ENCODE assay signal across 12 cellular contexts in genomic region chr19:49859838-49860715, GRCh38. TPM values are rescaled to one million over a fixed set of nuclear protein-coding genes. Genes with fewer than 3 reads are reported as not detected.
A peak's percentile ranks its signal among the peaks of the same experiment; 100 is the strongest.
DNase-seq lines count a peak whose midpoint lies in the region; ATAC-seq, FAIRE-seq and TF ChIP-seq lines count a peak whose summit lies in the region.
"Had no signal": no experiment of that assay in that cellular context is flagged by ENCODE, and none has a peak within 500 bp of the region (broad histone marks: within the 10 kb centered on the region; RNA-seq: fewer than 3 reads in every experiment).

No MANE protein-coding gene starts in this region.

- no peak overlapping the region for H3K9ac ChIP-seq in IMR-90 (ENCODE audit: low read depth, low read length)

- no peak overlapping the region for H3K18ac ChIP-seq in IMR-90 (ENCODE audit: low read depth, low read length)

- H4K91ac ChIP-seq in IMR-90 (ENCODE audit: insufficient read depth, low read depth, low read length), result no peak overlapping the region

- no peak for ATAC-seq in IMR-90 (ENCODE audit: low read depth)
- ATAC-seq in HG03439 (IDR thresholded peaks at IDR 0.05; ENCODE audit: unreplicated experiment), result no peak

- peaks cover 11% of the 10 kb centered on the region for H3K4me1 ChIP-seq in IMR-90 (ENCODE audit: control insufficient read depth, insufficient read depth, low read length)

- CTCF ChIA-PET in IMR-90 (lab: Yijun Ruan, JAX), result no interaction called here

- no peaks in the 10 kb centered on the region for H3K9me3 ChIP-seq in IMR-90 (ENCODE audit: control insufficient read depth, insufficient read depth, low read length)

- peak overlapping the region; percentile 35; the same call in 1 of the 2 replicates for H3K4ac ChIP-seq in IMR-90 (ENCODE audit: low read depth, low read length)

- intact Hi-C loops in IMR-90 (cut with micrococcal nuclease), result no loop called here
- intact Hi-C loops in posterior vena cava (cut with DNase I), result no loop called here

- H3K27me3 ChIP-seq in IMR-90 (ENCODE audit: control insufficient read depth, insufficient read depth, low read length), result no peaks in the 10 kb centered on the region

- no peak for FAIRE-seq in H54 (lab: Jason Lieb, UNC)

- H3K4me2 ChIP-seq in IMR-90 (ENCODE audit: low read depth, low read length), result no peak overlapping the region

- no peak overlapping the region for H4K5ac ChIP-seq in IMR-90 (ENCODE audit: low read depth, low read length)

- H4K20me1 ChIP-seq in IMR-90 (ENCODE audit: insufficient read depth, low read length), result peaks cover 59% of the 10 kb centered on the region

- H2AFZ ChIP-seq in IMR-90 (replicated peaks; ENCODE audit: low read length, poor library complexity), result peak overlapping the region; percentile 12

- BruUV-seq in IMR-90 (replicated peaks; lab: Mats Ljungman, UMichigan), result no TSS peak

- H3K23ac ChIP-seq in IMR-90 (ENCODE audit: low read depth, low read length), result no peak overlapping the region

- TF ChIP-seq RAD21 in IMR-90 (IDR thresholded peaks at IDR 0.05; ENCODE audit: low read length), result no peak

- in situ Hi-C loops in IMR-90 (cut with MboI; ENCODE audit: low sequenced_read_pairs), result loop anchor here (10.0 kb wide), 1 partner anchor 175 kb away; the partner anchor contains the start of gene ADM5

- H2AK5ac ChIP-seq in IMR-90 (ENCODE audit: low read depth, low read length), result peak overlapping the region; percentile 49; the same call in 1 of the 2 replicates

- H3K4me3 ChIP-seq in IMR-90 (ENCODE audit: insufficient read depth, low read depth, low read length), result no peak overlapping the region

- dilution Hi-C loops in IMR-90 (cut with HindIII; ENCODE audit: low sequenced_read_pairs, unreplicated experiment), result no loop called here

- 0 out of 2 replicates have a peak overlapping the region, but pooled peaks have one; percentile 32 for H3K14ac ChIP-seq in IMR-90 (replicated peaks; ENCODE audit: low read depth, low read length)

- peaks cover 85% of the 10 kb centered on the region for H3K36me3 ChIP-seq in IMR-90 (ENCODE audit: control insufficient read depth, insufficient read depth, low read length)

- TF ChIP-seq POLR2A in IMR-90 (IDR thresholded peaks at IDR 0.05; ENCODE audit: low read depth, low read length) (no peak), H54 (IDR thresholded peaks at IDR 0.05; ENCODE audit: low read depth, low read length) (no peak)

- POLR2A ChIA-PET in IMR-90 (lab: Charles Lee; ENCODE audit: unreplicated experiment), result no interaction called here

- peak overlapping the region in 1 of 2 experiments; percentile 53; a peak in 1 of 4 replicates for H4K8ac ChIP-seq in IMR-90 (ENCODE audit: low read depth in 2 of 2, low read length in 2 of 2)

- H2AK9ac ChIP-seq in IMR-90 (replicated peaks; ENCODE audit: low read depth, low read length, poor library complexity), result peak overlapping the region; percentile 90

- DNase-seq in IMR-90 (no peak), epithelial cell of prostate (ENCODE audit: low read depth, low spot score) (no peak), posterior vena cava (ENCODE audit: low spot score) (peak; percentile 74), T-helper 2 cell (no peak), cerebellar nuclear complex (lab: John Stamatoyannopoulos, UW) (no peak), H54 (ENCODE audit: insufficient read length, low spot score) (no peak)
- DNase-seq: activated CD8-positive, alpha-beta memory T cell treated with anti-CD3 and anti-CD28 coated beads for 24 hours; activated naive CD4-positive, alpha-beta T cell treated with anti-CD3 and anti-CD28 coated beads, Interleukin-2, amount 50 U/mL, for 16 hours; CD8-positive, alpha-beta memory T cell; T1000 had no signal

- H2BK20ac ChIP-seq in IMR-90 (ENCODE audit: low read depth, low read length), result no peak overlapping the region

- H3K9me1 ChIP-seq in IMR-90 (ENCODE audit: insufficient read depth, low read length), result peaks cover 7% of the 10 kb centered on the region

- H3K79me1 ChIP-seq in IMR-90 (ENCODE audit: low read depth in 1 of 2, low read length in 2 of 2), result peaks cover 15 to 74% of the 10 kb centered on the region in 2 experiments

- H3K27ac ChIP-seq in C4-2B, result peak overlapping the region; percentile 81
- peak overlapping the region; percentile 32; the same call in 1 of the 2 replicates for H3K27ac ChIP-seq in IMR-90 (ENCODE audit: insufficient read depth, low read length)
- peak overlapping the region; percentile 71 for H3K27ac ChIP-seq in epithelial cell of prostate

- H3K56ac ChIP-seq in IMR-90 (ENCODE audit: extremely low read depth, insufficient read depth, low read length), result no peak overlapping the region

- peak overlapping the region; percentile 53 for H2BK5ac ChIP-seq in IMR-90 (ENCODE audit: low read depth, low read length, poor library complexity, severe bottlenecking)

- no peak overlapping the region for H2BK120ac ChIP-seq in IMR-90 (ENCODE audit: low read depth, low read length)

- TF ChIP-seq CTCF in C4-2B (conservative IDR thresholded peaks at IDR 0.05), result no peak
- no peak for TF ChIP-seq CTCF in IMR-90 (conservative IDR thresholded peaks at IDR 0.05; ENCODE audit: low read depth, low read length)

- H2BK15ac ChIP-seq in IMR-90 (ENCODE audit: low read depth, low read length), result no peak overlapping the region

- WGBS in IMR-90 (ENCODE audit: extremely low coverage in 2 of 2, insufficient read length in 1 of 2), 2 experiments, result 89% methylated on average over 12 of the region's 25 CpGs; no CpG with 5 or more reads in 1 of the 2 experiments

TF ChIP-seq in IMR-90, 13 proteins besides CTCF, POLR2A, EP300 and RAD21:
- TF ChIP-seq ELK1 (IDR thresholded peaks at IDR 0.05; ENCODE audit: borderline replicate concordance, low read depth, low read length), result no peak
- TF ChIP-seq MAFK (IDR thresholded peaks at IDR 0.05; ENCODE audit: low read depth, low read length), result no peak
- TF ChIP-seq MXI1 (IDR thresholded peaks at IDR 0.05; ENCODE audit: borderline replicate concordance, low read depth, low read length), result no peak
- no peak for TF ChIP-seq SMC3 (IDR thresholded peaks at IDR 0.05; ENCODE audit: low read depth, low read length)
- TF ChIP-seq RFX5 (IDR thresholded peaks at IDR 0.05; ENCODE audit: low read depth, low read length), result no peak
- TF ChIP-seq CHD1 (IDR thresholded peaks at IDR 0.05; ENCODE audit: low read depth, low read length), result no peak
- no peak for TF ChIP-seq BHLHE40 (IDR thresholded peaks at IDR 0.05; ENCODE audit: low read depth, low read length)
- no peak for TF ChIP-seq MAZ (IDR thresholded peaks at IDR 0.05; ENCODE audit: borderline replicate concordance, low read depth, low read length)
- TF ChIP-seq RCOR1 (IDR thresholded peaks at IDR 0.05; ENCODE audit: insufficient replicate concordance, low read length), result no peak
- no peak for TF ChIP-seq NFE2L2 (IDR thresholded peaks at IDR 0.05; ENCODE audit: low read depth, low read length)
- no peak for TF ChIP-seq FOS (IDR thresholded peaks at IDR 0.05; ENCODE audit: low read depth, low read length)
- TF ChIP-seq CEBPB (IDR thresholded peaks at IDR 0.05; ENCODE audit: low read depth, low read length), result no peak
- no peak for TF ChIP-seq USF2 (IDR thresholded peaks at IDR 0.05; ENCODE audit: low read depth, low read length)
TF ChIP-seq in IMR-90: peak in this region for 0.

RNA-seq across cellular contexts. Expression of gene PNKP, which starts 7.3 kb away (rescaled TPM):
- total RNA-seq in IMR-90 (2012; rRNA removed), result 10.6 and 14.2 TPM in 2 replicates
- polyA plus RNA-seq in IMR-90 (2012; rRNA removed), result 25.0 and 33.0 TPM in 2 replicates
- polyA plus RNA-seq in IMR-90 (2012; cell fraction: cytosol; rRNA removed), result 16.7 and 18.1 TPM in 2 replicates
- 171 and 356 TPM in 2 replicates for polyA plus RNA-seq in IMR-90 (2012; cell fraction: nucleus; rRNA removed; ENCODE audit: low replicate concordance)
- 10 to 100 TPM; 40.5 to 43.4 TPM for total RNA-seq in posterior vena cava

RNA-seq across cellular contexts. Expression of gene PTOV1, which starts 9.1 kb away (rescaled TPM):
- total RNA-seq in IMR-90 (2012; rRNA removed), result 34.4 and 36.1 TPM in 2 replicates
- polyA plus RNA-seq in IMR-90 (2012; rRNA removed), result 106 and 107 TPM in 2 replicates
- 63.8 and 170 TPM in 2 replicates for polyA plus RNA-seq in IMR-90 (2012; cell fraction: cytosol; rRNA removed)
- polyA plus RNA-seq in IMR-90 (2012; cell fraction: nucleus; rRNA removed; ENCODE audit: low replicate concordance), result 249 and 529 TPM in 2 replicates
- 10 to 100 TPM; 78.7 to 95.2 TPM for total RNA-seq in posterior vena cava

RNA-seq across cellular contexts. Expression of gene AKT1S1, which starts 17.1 kb away (rescaled TPM):
- 3.6 and 5.0 TPM in 2 replicates for total RNA-seq in IMR-90 (2012; rRNA removed)
- polyA plus RNA-seq in IMR-90 (2012; rRNA removed), result 54.4 and 68.7 TPM in 2 replicates
- polyA plus RNA-seq in IMR-90 (2012; cell fraction: cytosol; rRNA removed), result 58.5 and 76.0 TPM in 2 replicates
- 78.4 and 102 TPM in 2 replicates for polyA plus RNA-seq in IMR-90 (2012; cell fraction: nucleus; rRNA removed; ENCODE audit: low replicate concordance)
- 10 to 100 TPM; 26.5 to 28.9 TPM for total RNA-seq in posterior vena cava

RNA-seq across cellular contexts. Expression of gene TBC1D17, which starts 17.4 kb away (rescaled TPM):
- 1.1 and 1.4 TPM in 2 replicates for total RNA-seq in IMR-90 (2012; rRNA removed)
- 26.8 and 27.8 TPM in 2 replicates for polyA plus RNA-seq in IMR-90 (2012; rRNA removed)
- 18.6 and 33.5 TPM in 2 replicates for polyA plus RNA-seq in IMR-90 (2012; cell fraction: cytosol; rRNA removed)
- polyA plus RNA-seq in IMR-90 (2012; cell fraction: nucleus; rRNA removed; ENCODE audit: low replicate concordance), result 40.7 and 82.6 TPM in 2 replicates
- 10 to 100 TPM; 28.7 to 36.3 TPM for total RNA-seq in posterior vena cava

RNA-seq across cellular contexts. Expression of gene IL4I1, which starts 36.6 kb away (rescaled TPM):
- total RNA-seq in IMR-90 (2012; rRNA removed) (under 0.01 and 0.36 TPM in 2 replicates), posterior vena cava (1 to 10 TPM; 1.1 to 1.3 TPM)
- polyA plus RNA-seq in IMR-90 (2012; rRNA removed), result 0.27 and 0.31 TPM in 2 replicates
- 0.29 and 0.48 TPM in 2 replicates for polyA plus RNA-seq in IMR-90 (2012; cell fraction: cytosol; rRNA removed)
- 0.24 and 0.60 TPM in 2 replicates for polyA plus RNA-seq in IMR-90 (2012; cell fraction: nucleus; rRNA removed; ENCODE audit: low replicate concordance)
